In genomic region chr18:69067048-69067447, GRCh38 we compare ENCODE assay signal across 25 cellular contexts.
"Had no signal": no experiment of that assay in that cellular context is flagged by ENCODE, and none has a peak within 500 bp of the region (broad histone marks: within the 10 kb centered on the region; RNA-seq: fewer than 3 reads in every experiment).

No MANE protein-coding gene starts in this region.

- H3K27me3 ChIP-seq: colonic mucosa, dorsolateral prefrontal cortex, esophagus muscularis mucosa, esophagus squamous epithelium, foreskin keratinocyte, gastrocnemius medialis, gastroesophageal sphincter, heart left ventricle, heart right ventricle had no signal

- H3K36me3 ChIP-seq: colonic mucosa, esophagus muscularis mucosa, esophagus squamous epithelium, gastrocnemius medialis, gastroesophageal sphincter, heart left ventricle, heart right ventricle had no signal

- FAIRE-seq: endothelial cell of umbilical vein had no signal

- DNase-seq: colonic mucosa; cortex of kidney; dermis blood vessel endothelial cell; dorsolateral prefrontal cortex; effector CD4-positive, alpha-beta T cell; effector CD8-positive, alpha-beta T cell; effector memory CD4-positive, alpha-beta T cell; effector memory CD8-positive, alpha-beta T cell; endodermal cell; erythroblast; esophagus squamous epithelium; foreskin fibroblast; foreskin keratinocyte; foreskin melanocyte; gastrocnemius medialis; glutamatergic neuron; head of caudate nucleus; heart left ventricle; heart right ventricle had no signal

- H3K27ac ChIP-seq: colonic mucosa, coronary artery, dorsolateral prefrontal cortex, epithelial cell of prostate, esophagus muscularis mucosa, esophagus squamous epithelium, foreskin keratinocyte, gastrocnemius medialis, gastroesophageal sphincter, heart left ventricle, heart right ventricle had no signal

- H3K4me1 ChIP-seq: colonic mucosa, esophagus muscularis mucosa, esophagus squamous epithelium, foreskin keratinocyte, gastrocnemius medialis, gastroesophageal sphincter, heart left ventricle, heart right ventricle had no signal

- ATAC-seq: effector memory CD8-positive, alpha-beta T cell; esophagus mucosa; foreskin keratinocyte; gastrocnemius medialis; gastroesophageal sphincter; heart left ventricle; heart right ventricle had no signal

- H3K9me3 ChIP-seq: colonic mucosa, esophagus muscularis mucosa, esophagus squamous epithelium, gastrocnemius medialis, gastroesophageal sphincter had no signal

- H3K4me3 ChIP-seq: colonic mucosa, coronary artery, dorsolateral prefrontal cortex, esophagus muscularis mucosa, esophagus squamous epithelium, gastrocnemius medialis, gastroesophageal sphincter, heart left ventricle, heart right ventricle had no signal
